In the genomic region with DNA sequence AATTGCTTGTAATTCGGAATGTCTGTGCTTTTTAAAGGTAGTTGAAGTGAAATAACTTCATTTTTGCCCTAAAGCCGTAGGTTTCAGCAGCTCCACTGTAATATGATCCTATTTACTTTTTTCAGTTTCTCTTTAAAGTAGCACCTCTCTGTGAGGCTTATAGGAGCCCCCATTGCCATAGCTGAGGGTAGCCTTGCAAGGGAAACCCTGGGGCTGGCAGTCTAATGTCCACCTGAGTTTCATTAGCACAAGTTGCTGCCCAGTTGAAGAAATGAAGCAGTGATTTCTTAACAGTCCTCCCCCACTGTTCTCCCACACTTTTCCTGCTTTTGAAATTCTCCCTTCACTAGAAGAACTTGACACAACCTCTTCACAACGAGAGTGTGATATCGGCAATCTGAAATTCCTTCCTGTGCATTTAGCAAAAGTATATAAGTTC, we compare ENCODE assay signal across 1 cellular context.
TF ChIP-seq lines count a peak whose summit lies in the region.

No MANE protein-coding gene starts in this region.

TF ChIP-seq in endothelial cell of umbilical vein, 7 proteins besides CTCF, POLR2A, EP300 and RAD21:
- TF ChIP-seq MYC (IDR thresholded peaks at IDR 0.05; ENCODE audit: low read depth, low read length) (no peak), FOS (IDR thresholded peaks at IDR 0.05; ENCODE audit: borderline replicate concordance, insufficient read depth, low read length) (no peak), POLR2AphosphoS5 (IDR thresholded peaks at IDR 0.05; ENCODE audit: insufficient read depth, low read depth, low read length) (no peak), EZH2 (IDR thresholded peaks at IDR 0.05; ENCODE audit: borderline replicate concordance, low read depth, low read length, severe bottlenecking) (no peak), GATA2 (IDR thresholded peaks at IDR 0.05; ENCODE audit: insufficient read depth, insufficient read length, low read depth, low read length) (no peak), JUN (IDR thresholded peaks at IDR 0.05; ENCODE audit: borderline replicate concordance, insufficient read depth, insufficient read length, low read depth) (no peak)
- TF ChIP-seq, protein P1, sequence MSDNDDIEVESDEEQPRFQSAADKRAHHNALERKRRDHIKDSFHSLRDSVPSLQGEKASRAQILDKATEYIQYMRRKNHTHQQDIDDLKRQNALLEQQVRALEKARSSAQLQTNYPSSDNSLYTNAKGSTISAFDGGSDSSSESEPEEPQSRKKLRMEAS (IDR thresholded peaks at IDR 0.05; ENCODE audit: insufficient read depth, insufficient read length): no peak
